Comparison of ENCODE assay signal across 19 cellular contexts in genomic region chr13:70959376-70959775, GRCh38.
"Had no signal": no experiment of that assay in that cellular context is flagged by ENCODE, and none has a peak within 500 bp of the region (broad histone marks: within the 10 kb centered on the region; RNA-seq: fewer than 3 reads in every experiment).

No MANE protein-coding gene starts in this region.

- H3K9me3 ChIP-seq: lower lobe of right lung, thyroid gland had no signal

- DNase-seq: activated CD4-positive, alpha-beta memory T cell treated with anti-CD3 and anti-CD28 coated beads, Interleukin-2, amount 10 ng/mL, durations not matched to agents 7 days and 5 days; activated CD4-positive, alpha-beta T cell treated with anti-CD3 and anti-CD28 coated beads for 48 hours; activated CD4-positive, CD25-positive, alpha-beta regulatory T cell; activated CD8-positive, alpha-beta memory T cell treated with anti-CD3 and anti-CD28 coated beads, Interleukin-2, amount 10 ng/mL, durations not matched to agents 7 days and 5 days; amygdala; effector memory CD8-positive, alpha-beta T cell; foreskin fibroblast; hippocampal formation; islet precursor cell; left colon; lower lobe of right lung; natural killer cell; nucleus accumbens; stimulated activated CD4-positive, alpha-beta T cell treated with anti-CD3 and anti-CD28 coated beads, Interleukin-12 subunit alpha, Interleukin-12 subunit beta, amount 100 ng/mL, for 4 hours; stimulated activated CD4-positive, alpha-beta T cell treated with anti-CD3 and anti-CD28 coated beads, Interleukin-1b, Interleukin-23, amount 100 ng/mL, for 48 hours; stimulated activated CD8-positive, alpha-beta memory T cell treated with anti-CD3 and anti-CD28 coated beads, Interleukin-4, amount 100 ng/mL, for 48 hours; stimulated activated naive CD4-positive, alpha-beta T cell; thyroid gland had no signal

- H3K36me3 ChIP-seq: cardiac muscle cell, lower lobe of right lung, thyroid gland had no signal

- H3K27me3 ChIP-seq: cardiac muscle cell, thyroid gland had no signal

- H3K4me3 ChIP-seq: cardiac muscle cell, lower lobe of right lung, thyroid gland had no signal

- H3K27ac ChIP-seq: cardiac muscle cell, lower lobe of right lung, thyroid gland had no signal

- H3K4me1 ChIP-seq: lower lobe of right lung, thyroid gland had no signal
